In the genomic region with DNA sequence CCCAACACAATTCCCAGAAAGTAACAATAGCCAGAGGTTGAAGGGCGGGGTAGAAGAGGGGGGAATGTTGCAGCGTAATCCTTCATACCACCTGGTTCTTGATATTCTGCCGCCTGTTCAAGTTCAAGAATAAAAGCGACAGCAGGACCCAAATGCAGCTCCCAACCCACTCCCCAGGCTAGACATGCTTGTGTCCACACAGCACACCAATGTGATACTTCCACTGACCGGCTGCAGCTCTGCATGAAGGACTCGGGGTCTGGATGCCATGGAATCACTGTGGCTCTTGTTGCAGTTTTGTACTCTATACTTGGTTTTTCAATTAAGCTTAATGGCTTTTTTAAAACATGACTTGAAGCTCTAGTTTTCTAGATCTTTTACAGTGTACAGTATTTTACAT, we compare ENCODE assay signal across 31 cellular contexts.
"Had no signal": no experiment of that assay in that cellular context is flagged by ENCODE, and none has a peak within 500 bp of the region (broad histone marks: within the 10 kb centered on the region; RNA-seq: fewer than 3 reads in every experiment).

No MANE protein-coding gene starts in this region.

- H3K4me3 ChIP-seq: pancreas, prostate gland, smooth muscle cell, suprapubic skin, tibial artery, upper lobe of right lung had no signal

- DNase-seq: activated CD4-positive, alpha-beta T cell treated with anti-CD3 and anti-CD28 coated beads for 48 hours; activated CD4-positive, alpha-beta T cell treated with anti-CD3 and anti-CD28 coated beads, Interleukin-2, amount 50 U/mL, for 48 hours; activated CD8-positive, alpha-beta memory T cell treated with anti-CD3 and anti-CD28 coated beads for 24 hours; activated gamma-delta T cell treated with Interleukin-2 at 50 U/mL for 16 hours; activated naive CD8-positive, alpha-beta T cell treated with anti-CD3 and anti-CD28 coated beads, Interleukin-2, amount 10 ng/mL, durations not matched to agents 7 days and 5 days; amygdala; central memory CD4-positive, alpha-beta T cell; foreskin fibroblast; head of caudate nucleus; hippocampal formation; left colon; naive B cell; nucleus accumbens; pancreas; retina; stimulated activated CD4-positive, alpha-beta T cell treated with anti-CD3 and anti-CD28 coated beads, Interleukin-1b, Interleukin-23, amount 100 ng/mL, for 48 hours; stimulated activated CD4-positive, alpha-beta T cell treated with anti-CD3 and anti-CD28 coated beads, Interleukin-4, amount 100 ng/mL, for 4 hours; stimulated activated CD8-positive, alpha-beta memory T cell treated with anti-CD3 and anti-CD28 coated beads, Interleukin-4, amount 100 ng/mL, for 48 hours; stimulated activated naive CD4-positive, alpha-beta T cell; T1000; tibial artery; upper lobe of right lung; WERI-Rb-1 had no signal

- ATAC-seq: activated CD4-positive, CD25-positive, alpha-beta regulatory T cell treated with anti-CD3 and anti-CD28 coated beads, Interleukin-2, amount 50 U/mL, for 24 hours; activated T-helper 17 cell treated with anti-CD3 and anti-CD28 coated beads, Interleukin-2, amount 50 U/mL, for 72 hours; esophagus mucosa; left colon; pancreas; upper lobe of right lung had no signal

- H3K4me3 Mint-ChIP-seq: activated naive CD8-positive, alpha-beta T cell treated with anti-CD3 and anti-CD28 coated beads, Interleukin-2, amount 10 ng/mL, durations not matched to agents 7 days and 5 days; activated T-helper 17 cell treated with anti-CD3 and anti-CD28 coated beads, Interleukin-2, amount 50 U/mL, for 72 hours; mesothelial cell of epicardium; naive B cell; T-helper 1 cell treated with Interleukin-12 subunit alpha and Interleukin-12 subunit beta and Interleukin-4 antibody, amounts not matched to agents 30 μg/mL and 1 μg/mL, for 36 hours had no signal

- H3K27me3 ChIP-seq: pancreas, suprapubic skin, tibial artery, upper lobe of right lung had no signal

- H3K4me1 ChIP-seq: prostate gland had no signal

- H3K9me3 Mint-ChIP-seq: activated naive CD8-positive, alpha-beta T cell treated with anti-CD3 and anti-CD28 coated beads, Interleukin-2, amount 10 ng/mL, durations not matched to agents 7 days and 5 days; activated T-helper 17 cell treated with anti-CD3 and anti-CD28 coated beads, Interleukin-2, amount 50 U/mL, for 72 hours; mesothelial cell of epicardium; naive B cell; T-helper 1 cell treated with Interleukin-12 subunit alpha and Interleukin-12 subunit beta and Interleukin-4 antibody, amounts not matched to agents 30 μg/mL and 1 μg/mL, for 36 hours had no signal

- H3K27ac Mint-ChIP-seq: activated naive CD8-positive, alpha-beta T cell treated with anti-CD3 and anti-CD28 coated beads, Interleukin-2, amount 10 ng/mL, durations not matched to agents 7 days and 5 days; mesothelial cell of epicardium; T-helper 1 cell treated with Interleukin-12 subunit alpha and Interleukin-12 subunit beta and Interleukin-4 antibody, amounts not matched to agents 30 μg/mL and 1 μg/mL, for 36 hours had no signal

- H3K27me3 Mint-ChIP-seq: activated naive CD8-positive, alpha-beta T cell treated with anti-CD3 and anti-CD28 coated beads, Interleukin-2, amount 10 ng/mL, durations not matched to agents 7 days and 5 days; activated T-helper 17 cell treated with anti-CD3 and anti-CD28 coated beads, Interleukin-2, amount 50 U/mL, for 72 hours; naive B cell had no signal

- H3K9me3 ChIP-seq: pancreas, prostate gland, suprapubic skin, tibial artery, upper lobe of right lung had no signal

- H3K27ac ChIP-seq: pancreas, prostate gland, suprapubic skin, tibial artery, upper lobe of right lung, WERI-Rb-1 had no signal
